In the genomic region with DNA sequence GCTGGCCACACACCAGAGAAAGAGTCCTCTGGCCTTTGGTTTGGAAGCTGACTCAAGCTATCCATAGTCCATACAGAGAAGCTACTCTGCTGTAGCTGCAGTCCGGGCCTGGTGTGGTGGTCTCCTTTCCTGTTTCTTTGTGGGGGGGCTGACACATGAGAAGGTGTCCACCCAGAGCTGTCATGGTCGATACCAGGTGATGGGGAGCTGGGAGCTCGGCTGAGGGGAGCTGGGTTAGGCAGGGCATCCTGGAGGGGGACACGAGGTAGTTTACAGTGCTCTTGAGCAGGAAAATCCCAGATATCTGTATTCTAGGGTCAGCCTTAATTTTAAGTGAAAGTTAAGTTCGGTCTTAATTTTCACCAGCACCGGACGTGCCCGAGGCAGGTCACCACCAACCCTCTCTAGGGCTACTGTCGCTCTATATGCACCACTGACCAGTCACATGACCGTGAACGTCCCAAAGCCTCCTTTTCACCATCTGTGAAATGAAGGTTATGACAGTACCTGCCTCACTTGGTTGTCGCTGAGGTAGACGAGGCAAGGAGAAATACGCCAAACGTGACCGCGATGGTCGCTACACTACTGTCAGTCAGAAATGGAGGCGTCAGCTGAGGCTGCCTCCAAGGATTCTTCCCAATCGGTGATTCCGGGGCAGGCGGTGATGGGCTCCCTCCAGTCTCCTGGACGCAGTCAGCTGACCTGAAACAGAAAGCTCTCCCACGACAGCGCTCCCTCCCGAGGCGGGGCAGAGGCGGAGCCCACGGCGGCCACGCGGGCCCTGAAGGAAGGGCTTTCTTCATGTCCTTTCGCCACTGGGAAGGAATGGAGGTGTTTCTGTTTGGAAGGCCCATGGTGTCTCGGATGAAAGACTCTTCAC, we compare ENCODE assay signal across 22 cellular contexts.
"Had no signal": no experiment of that assay in that cellular context is flagged by ENCODE, and none has a peak within 500 bp of the region (broad histone marks: within the 10 kb centered on the region; RNA-seq: fewer than 3 reads in every experiment).

No MANE protein-coding gene starts in this region.

- H3K9me3 Mint-ChIP-seq: activated CD4-positive, alpha-beta memory T cell treated with anti-CD3 and anti-CD28 coated beads for 36 hours; activated naive CD8-positive, alpha-beta T cell treated with anti-CD3 and anti-CD28 coated beads, Interleukin-2, amount 50 U/mL, for 24 hours; activated T-cell treated with anti-CD3 and anti-CD28 coated beads, Interleukin-2, amount 50 U/mL, for 72 hours; dendritic cell treated with granulocyte-macrophage colony-stimulating factor and Interleukin-4, amounts not matched to agents 40 ng/mL and 50 ng/mL, for 4 days; mesothelial cell of epicardium; nephron; stimulated activated naive CD8-positive, alpha-beta T cell treated with anti-CD3 and anti-CD28 coated beads, Interleukin-15, Interleukin-2, amounts not matched to agents 100 ng/mL and 50 ng/mL, for 24 hours had no signal

- H3K27ac ChIP-seq: body of pancreas, cardiac muscle cell, foreskin keratinocyte, left lung, tibial artery had no signal

- H3K9me3 ChIP-seq: body of pancreas, left lung, tibial artery had no signal

- DNase-seq: activated CD4-positive, alpha-beta memory T cell treated with anti-CD3 and anti-CD28 coated beads for 36 hours; activated CD4-positive, alpha-beta T cell treated with anti-CD3 and anti-CD28 coated beads for 48 hours; activated gamma-delta T cell; activated naive CD4-positive, alpha-beta T cell treated with anti-CD3 and anti-CD28 coated beads, Interleukin-2, amount 50 U/mL, for 16 hours; activated naive CD8-positive, alpha-beta T cell treated with anti-CD3 and anti-CD28 coated beads, Interleukin-2, amount 50 U/mL, for 24 hours; activated T-cell treated with anti-CD3 and anti-CD28 coated beads, Interleukin-2, amount 50 U/mL, for 72 hours; body of pancreas; effector CD4-positive, alpha-beta T cell; erythroblast; foreskin keratinocyte; immature natural killer cell; kidney glomerular epithelial cell; nucleus accumbens; SW 1271; T-helper 17 cell had no signal

- H3K27ac Mint-ChIP-seq: activated CD4-positive, alpha-beta memory T cell treated with anti-CD3 and anti-CD28 coated beads for 36 hours; activated naive CD8-positive, alpha-beta T cell treated with anti-CD3 and anti-CD28 coated beads, Interleukin-2, amount 50 U/mL, for 24 hours; activated T-cell treated with anti-CD3 and anti-CD28 coated beads, Interleukin-2, amount 50 U/mL, for 72 hours; dendritic cell treated with granulocyte-macrophage colony-stimulating factor and Interleukin-4, amounts not matched to agents 40 ng/mL and 50 ng/mL, for 4 days; immature natural killer cell; mesothelial cell of epicardium; nephron; stimulated activated naive CD8-positive, alpha-beta T cell treated with anti-CD3 and anti-CD28 coated beads, Interleukin-15, Interleukin-2, amounts not matched to agents 100 ng/mL and 50 ng/mL, for 24 hours; T-helper 17 cell had no signal

- H3K4me1 ChIP-seq: body of pancreas, foreskin keratinocyte, left lung, tibial artery had no signal

- H3K36me3 ChIP-seq: cardiac muscle cell, left lung, tibial artery had no signal

- H3K36me3 Mint-ChIP-seq: activated CD4-positive, alpha-beta memory T cell treated with anti-CD3 and anti-CD28 coated beads for 36 hours; immature natural killer cell; mesothelial cell of epicardium had no signal

- H3K27me3 Mint-ChIP-seq: dendritic cell treated with granulocyte-macrophage colony-stimulating factor and Interleukin-4, amounts not matched to agents 40 ng/mL and 50 ng/mL, for 4 days; stimulated activated naive CD8-positive, alpha-beta T cell treated with anti-CD3 and anti-CD28 coated beads, Interleukin-15, Interleukin-2, amounts not matched to agents 100 ng/mL and 50 ng/mL, for 24 hours had no signal

- ATAC-seq: activated naive CD8-positive, alpha-beta T cell treated with anti-CD3 and anti-CD28 coated beads, Interleukin-2, amount 50 U/mL, for 24 hours; activated T-cell treated with anti-CD3 and anti-CD28 coated beads, Interleukin-2, amount 50 U/mL, for 72 hours; body of pancreas; foreskin keratinocyte; left lung; T-helper 17 cell had no signal

- H3K27me3 ChIP-seq: body of pancreas, cardiac muscle cell, foreskin keratinocyte, left lung, tibial artery had no signal

- H3K4me3 ChIP-seq: body of pancreas, cardiac muscle cell, left lung, tibial artery had no signal

- H3K4me3 Mint-ChIP-seq: activated CD4-positive, alpha-beta memory T cell treated with anti-CD3 and anti-CD28 coated beads for 36 hours; activated naive CD8-positive, alpha-beta T cell treated with anti-CD3 and anti-CD28 coated beads, Interleukin-2, amount 50 U/mL, for 24 hours; activated T-cell treated with anti-CD3 and anti-CD28 coated beads, Interleukin-2, amount 50 U/mL, for 72 hours; dendritic cell treated with granulocyte-macrophage colony-stimulating factor and Interleukin-4, amounts not matched to agents 40 ng/mL and 50 ng/mL, for 4 days; immature natural killer cell; mesothelial cell of epicardium; nephron; stimulated activated naive CD8-positive, alpha-beta T cell treated with anti-CD3 and anti-CD28 coated beads, Interleukin-15, Interleukin-2, amounts not matched to agents 100 ng/mL and 50 ng/mL, for 24 hours; T-helper 17 cell had no signal

- H3K4me1 Mint-ChIP-seq: activated naive CD8-positive, alpha-beta T cell treated with anti-CD3 and anti-CD28 coated beads, Interleukin-2, amount 50 U/mL, for 24 hours; immature natural killer cell; nephron had no signal
